ENCODE assay signal across 8 cellular contexts in the genomic region with DNA sequence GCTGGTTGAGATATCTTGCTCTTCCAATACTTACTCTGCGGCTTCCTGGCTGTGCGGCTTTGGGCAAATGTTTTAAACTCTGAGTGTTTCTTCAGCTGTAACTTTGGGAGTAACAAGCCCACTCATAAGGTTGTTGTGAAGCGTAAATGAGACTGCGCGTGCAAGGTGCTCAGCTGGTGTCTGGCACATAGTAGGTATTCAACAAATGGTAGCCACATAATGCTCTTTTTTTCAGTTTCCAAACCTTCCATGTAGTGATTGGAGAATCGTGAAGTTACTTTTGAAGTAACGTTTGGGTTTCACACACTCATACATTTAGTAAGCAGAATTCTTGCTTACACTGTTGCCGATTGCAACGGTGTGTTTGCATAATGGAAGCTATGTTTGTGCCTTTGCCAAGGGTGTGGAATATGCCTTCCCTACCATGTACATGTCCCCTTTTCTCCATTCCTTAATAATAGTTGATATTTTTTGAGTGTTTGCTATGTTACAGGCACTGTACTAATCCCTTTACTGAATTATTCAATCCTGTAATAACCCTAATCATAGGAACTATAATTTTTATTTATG. TPM values are rescaled to one million over a fixed set of nuclear protein-coding genes. Genes with fewer than 3 reads are reported as not detected.
DNase-seq lines count a peak whose midpoint lies in the region; ATAC-seq, FAIRE-seq and TF ChIP-seq lines count a peak whose summit lies in the region.

No MANE protein-coding gene starts in this region.

- H3K79me2 ChIP-seq in endothelial cell of umbilical vein (ENCODE audit: control insufficient read depth, insufficient read depth, low read length): peaks cover 2% of the 10 kb centered on the region

- FAIRE-seq in endothelial cell of umbilical vein (lab: Jason Lieb, UNC): no peak

- BruUV-seq in Calu3 (replicated peaks; lab: Mats Ljungman, UMichigan) (no TSS peak), endothelial cell of umbilical vein (replicated peaks; lab: Mats Ljungman, UMichigan) (no TSS peak)

- H3K4me1 ChIP-seq in endothelial cell of umbilical vein (ENCODE audit: control insufficient read depth, extremely low read depth, insufficient read depth, low read length) (peaks cover 20% of the 10 kb centered on the region), neutrophil (ENCODE audit: control insufficient read depth in 1 of 2, insufficient read depth in 1 of 2, low read depth in 1 of 2, low read length in 1 of 2) (peaks cover 89 to 92% of the 10 kb centered on the region in 2 experiments)

- CTCF ChIA-PET in Calu3 (lab: Charles Lee) (interaction anchor here (0.6 to 0.8 kb wide), 2 partner anchors 28 to 87 kb away, joined by 4 to 5 read pairs; no protein-coding TSS in a partner anchor), endothelial cell of umbilical vein (lab: Charles Lee) (interaction anchor here (0.8 to 5.7 kb wide), 7 partner anchors 8 to 386 kb away, joined by 3 to 71 read pairs (median 30); a partner anchor contains a TSS)

- H3K27me3 Mint-ChIP-seq in Calu3 (ENCODE audit: unreplicated experiment): no peaks in the 10 kb centered on the region

- dilution Hi-C loops in endothelial cell of umbilical vein (cut with MboI; ENCODE audit: extremely low pct_ligation_motif_present, low sequenced_read_pairs): no loop called here

- H3K9me1 ChIP-seq in endothelial cell of umbilical vein (replicated peaks; ENCODE audit: control insufficient read depth, extremely low read depth, insufficient read depth, low read length): no peaks in the 10 kb centered on the region

- POLR2A ChIA-PET in endothelial cell of umbilical vein (lab: Charles Lee): no interaction called here

- H3K9ac ChIP-seq in endothelial cell of umbilical vein (replicated peaks; ENCODE audit: extremely low read depth, insufficient read depth, low read length): peak overlapping the region; percentile 53

- peak overlapping the region; percentile 93 for H3K4me3 Mint-ChIP-seq in Calu3 (ENCODE audit: low read depth, unreplicated experiment)

- H3K9me3 ChIP-seq in endothelial cell of umbilical vein (replicated peaks; ENCODE audit: control insufficient read depth, insufficient read depth, low read length): no peaks in the 10 kb centered on the region
- no peaks in the 10 kb centered on the region for H3K9me3 ChIP-seq in neutrophil

- peaks cover 16% of the 10 kb centered on the region for H3K36me3 Mint-ChIP-seq in Calu3 (ENCODE audit: insufficient read depth, unreplicated experiment)

- H3K27me3 ChIP-seq in endothelial cell of umbilical vein (ENCODE audit: control insufficient read depth in 2 of 2, insufficient read depth in 2 of 2, low read length in 2 of 2): peaks cover 0 to 2% of the 10 kb centered on the region in 2 experiments
- H3K27me3 ChIP-seq in neutrophil: no peaks in the 10 kb centered on the region

- intact Hi-C loops in Calu3 (cut with micrococcal nuclease; ENCODE audit: unreplicated experiment) (loop anchor here (5.0 to 10.0 kb wide), 3 partner anchors 87 to 387 kb away; a partner anchor contains a TSS), endothelial cell of umbilical vein (cut with micrococcal nuclease) (loop anchor here (2.0 to 5.0 kb wide), 4 partner anchors 59 to 330 kb away; a partner anchor contains a TSS)

- peaks cover 18% of the 10 kb centered on the region for H3K4me1 Mint-ChIP-seq in Calu3 (ENCODE audit: low read depth, unreplicated experiment)

- H3K4me2 ChIP-seq in endothelial cell of umbilical vein (ENCODE audit: insufficient read depth, low read length): peak overlapping the region; percentile 90

- H3K4me3 ChIP-seq in endothelial cell of umbilical vein (replicated peaks in 1 of 3; ENCODE audit: insufficient read depth in 1 of 3, low read depth in 1 of 3, low read length in 3 of 3): peak overlapping the region; percentile 47 to 84 (median 67)
- H3K4me3 ChIP-seq in neutrophil (ENCODE audit: low read depth in 1 of 2, low read length in 1 of 2): peak overlapping the region; percentile 77 to 91

- H3K36me3 ChIP-seq in endothelial cell of umbilical vein (ENCODE audit: control insufficient read depth in 2 of 2, extremely low read depth in 1 of 2, insufficient read depth in 2 of 2, low read length in 2 of 2) (no peaks in the 10 kb centered on the region), neutrophil (no peaks in the 10 kb centered on the region)

- no peak for TF ChIP-seq CTCF in Calu3 (IDR thresholded peaks at IDR 0.05; ENCODE audit: unreplicated experiment)
- TF ChIP-seq CTCF in endothelial cell of umbilical vein (IDR thresholded peaks at IDR 0.05; ENCODE audit: extremely low read depth in 1 of 2, insufficient read depth in 1 of 2, low read depth in 1 of 2, low read length in 2 of 2): no peak
- TF ChIP-seq CTCF in neutrophil (IDR thresholded peaks at IDR 0.05): no peak

- DNase-seq in Calu3 (no peak), OCI-M1 (lab: John Stamatoyannopoulos, UW) (peak; percentile 61), endothelial cell of umbilical vein (ENCODE audit: low read depth, low spot score) (no peak), NCI-H146 (lab: John Stamatoyannopoulos, UW) (no peak), GM19238 (ENCODE audit: insufficient read length, low spot score) (no peak)

- H4K20me1 ChIP-seq in endothelial cell of umbilical vein (replicated peaks; ENCODE audit: control insufficient read depth, extremely low read depth, insufficient read depth, low read length): no peaks in the 10 kb centered on the region

- H2AFZ ChIP-seq in endothelial cell of umbilical vein (ENCODE audit: low read depth, low read length): peak overlapping the region; percentile 80

- no peaks in the 10 kb centered on the region for H3K9me3 Mint-ChIP-seq in Calu3 (ENCODE audit: low read depth, unreplicated experiment)

- H3K27ac Mint-ChIP-seq in Calu3 (ENCODE audit: unreplicated experiment): peak overlapping the region; percentile 98

- TF ChIP-seq POLR2A in endothelial cell of umbilical vein (IDR thresholded peaks at IDR 0.05; ENCODE audit: low read depth, low read length): no peak

- no peak for ATAC-seq in GM21737 (IDR thresholded peaks at IDR 0.05; ENCODE audit: unreplicated experiment)
- no peak for ATAC-seq in HG03565 (IDR thresholded peaks at IDR 0.05; ENCODE audit: unreplicated experiment)

- H3K27ac ChIP-seq in endothelial cell of umbilical vein (ENCODE audit: insufficient read depth, low read depth, low read length) (peak overlapping the region; percentile 73), neutrophil (peak overlapping the region; percentile 99)

TF ChIP-seq in endothelial cell of umbilical vein, 7 proteins besides CTCF, POLR2A, EP300 and RAD21:
- TF ChIP-seq MYC (IDR thresholded peaks at IDR 0.05; ENCODE audit: low read depth, low read length): no peak
- TF ChIP-seq EZH2 (IDR thresholded peaks at IDR 0.05; ENCODE audit: borderline replicate concordance, low read depth, low read length, severe bottlenecking): no peak
- no peak for TF ChIP-seq FOS (IDR thresholded peaks at IDR 0.05; ENCODE audit: borderline replicate concordance, insufficient read depth, low read length)
- TF ChIP-seq JUN (IDR thresholded peaks at IDR 0.05; ENCODE audit: borderline replicate concordance, insufficient read depth, insufficient read length, low read depth): no peak
- TF ChIP-seq GATA2 (IDR thresholded peaks at IDR 0.05; ENCODE audit: insufficient read depth, insufficient read length, low read depth, low read length): no peak
- TF ChIP-seq, protein P1, sequence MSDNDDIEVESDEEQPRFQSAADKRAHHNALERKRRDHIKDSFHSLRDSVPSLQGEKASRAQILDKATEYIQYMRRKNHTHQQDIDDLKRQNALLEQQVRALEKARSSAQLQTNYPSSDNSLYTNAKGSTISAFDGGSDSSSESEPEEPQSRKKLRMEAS (IDR thresholded peaks at IDR 0.05; ENCODE audit: insufficient read depth, insufficient read length): no peak
- no peak for TF ChIP-seq POLR2AphosphoS5 (IDR thresholded peaks at IDR 0.05; ENCODE audit: insufficient read depth, low read depth, low read length)

RNA-seq across cellular contexts. Expression of a gene that starts 0.8 kb away (rescaled TPM):
- total RNA-seq in Calu3 (2022): 15.3 and 17.7 TPM in 2 replicates
- 12.7 and 14.0 TPM in 2 replicates for total RNA-seq in endothelial cell of umbilical vein
- 24.2 and 28.1 TPM in 2 replicates for polyA plus RNA-seq in endothelial cell of umbilical vein
- polyA plus RNA-seq in endothelial cell of umbilical vein (2011; cell fraction: cytosol; rRNA removed): 21.7 and 22.7 TPM in 2 replicates
- 11.8 and 12.5 TPM in 2 replicates for polyA plus RNA-seq in endothelial cell of umbilical vein (2011; cell fraction: nucleus; rRNA removed)
- 15.0 and 18.9 TPM in 2 replicates for polyA plus RNA-seq in endothelial cell of umbilical vein (2012)
- 22.0 and 26.5 TPM in 2 replicates for polyA minus RNA-seq in endothelial cell of umbilical vein
- polyA minus RNA-seq in endothelial cell of umbilical vein (2011; cell fraction: cytosol; rRNA and poly(A)+ RNA removed): 15.6 TPM
- 4.7 and 6.5 TPM in 2 replicates for polyA minus RNA-seq in endothelial cell of umbilical vein (2011; cell fraction: nucleus; rRNA and poly(A)+ RNA removed)
